Comparison of ENCODE assay signal across 19 cellular contexts in the genomic region with DNA sequence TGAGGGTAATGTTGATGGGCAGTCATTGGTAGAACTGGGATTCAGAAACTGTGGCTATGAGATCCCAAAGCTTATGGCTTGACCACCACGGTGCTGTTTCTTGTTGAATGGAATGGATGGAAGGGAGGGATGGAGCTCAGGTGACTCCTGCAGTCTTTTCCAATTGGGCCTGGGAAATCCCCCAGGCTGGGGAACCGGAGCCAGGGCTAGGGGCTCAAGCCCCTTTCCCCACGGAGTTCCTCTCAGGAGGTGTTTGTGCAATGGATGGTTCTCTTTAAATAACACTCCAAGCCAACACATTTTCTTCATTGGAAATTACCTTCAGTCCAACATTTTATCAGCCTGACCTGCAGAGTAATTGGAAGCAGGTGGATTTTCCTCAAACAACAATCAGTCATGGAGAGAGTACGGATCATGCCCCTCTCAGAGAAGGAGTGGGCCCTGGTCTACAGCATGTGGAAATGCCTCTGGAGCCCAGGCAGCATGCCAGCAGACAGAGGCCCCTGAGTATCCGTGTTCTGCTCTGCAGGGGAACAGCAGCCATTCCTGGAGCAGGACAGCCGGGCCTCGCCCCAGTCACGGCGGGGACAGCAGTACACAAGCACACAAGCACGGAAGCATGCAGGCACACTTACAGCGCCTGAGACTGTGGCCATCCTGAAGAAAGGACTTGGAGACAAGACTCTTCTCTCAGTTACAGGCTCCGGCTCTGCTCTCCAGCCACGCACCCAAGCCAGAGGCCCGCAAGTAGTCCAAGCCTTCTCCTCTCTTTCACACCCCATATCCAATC.
"Had no signal": no experiment of that assay in that cellular context is flagged by ENCODE, and none has a peak within 500 bp of the region (broad histone marks: within the 10 kb centered on the region; RNA-seq: fewer than 3 reads in every experiment).

No MANE protein-coding gene starts in this region.

- H3K36me3 Mint-ChIP-seq: immature natural killer cell; natural killer cell treated with Interleukin-12 subunit alpha and Interleukin-12 subunit beta and Interleukin-15 and Interleukin-18, amount 100 ng/mL, for 72 hours had no signal

- H3K9me3 Mint-ChIP-seq: immature natural killer cell; natural killer cell treated with Interleukin-12 subunit alpha and Interleukin-12 subunit beta and Interleukin-15 and Interleukin-18, amount 100 ng/mL, for 72 hours had no signal

- H3K4me3 Mint-ChIP-seq: immature natural killer cell; natural killer cell treated with Interleukin-12 subunit alpha and Interleukin-12 subunit beta and Interleukin-15 and Interleukin-18, amount 100 ng/mL, for 72 hours had no signal

- H3K9me3 ChIP-seq: esophagus squamous epithelium, gastroesophageal sphincter, psoas muscle, sigmoid colon, stomach, uterus had no signal

- ATAC-seq: gastroesophageal sphincter; natural killer cell treated with Interleukin-12 subunit alpha and Interleukin-12 subunit beta and Interleukin-15 and Interleukin-18, amount 100 ng/mL, for 72 hours; psoas muscle had no signal

- H3K36me3 ChIP-seq: esophagus squamous epithelium, gastroesophageal sphincter, sigmoid colon, stomach, uterus had no signal

- H3K27me3 Mint-ChIP-seq: natural killer cell treated with Interleukin-12 subunit alpha and Interleukin-12 subunit beta and Interleukin-15 and Interleukin-18, amount 100 ng/mL, for 72 hours had no signal

- H3K27ac ChIP-seq: esophagus squamous epithelium, gastroesophageal sphincter, psoas muscle, sigmoid colon, skin epidermis, stomach, uterus had no signal

- DNase-seq: cerebellar nuclear complex; dermis blood vessel endothelial cell; esophagus squamous epithelium; foreskin fibroblast; glutamatergic neuron; immature natural killer cell; mesendoderm; psoas muscle; retina; sigmoid colon; stimulated activated CD4-positive, alpha-beta T cell treated with anti-CD3 and anti-CD28 coated beads, Interleukin-2, amount 100 ng/mL, for 24 hours; stimulated activated CD4-positive, alpha-beta T cell treated with anti-CD3 and anti-CD28 coated beads, Interleukin-4, amount 100 ng/mL, for 4 hours; stimulated activated naive CD4-positive, alpha-beta T cell; stomach; trophoblast cell; uterus had no signal

- H3K27ac Mint-ChIP-seq: immature natural killer cell had no signal

- H3K4me1 Mint-ChIP-seq: immature natural killer cell had no signal

- H3K27me3 ChIP-seq: esophagus squamous epithelium, gastroesophageal sphincter, sigmoid colon, stomach, uterus had no signal

- H3K4me1 ChIP-seq: psoas muscle, uterus had no signal

- H3K4me3 ChIP-seq: esophagus squamous epithelium, gastroesophageal sphincter, psoas muscle, sigmoid colon, skin epidermis, stomach, uterus had no signal
